Comparison of ENCODE assay signal across 25 cellular contexts in genomic region chr1:217253985-217254384, GRCh38.
"Had no signal": no experiment of that assay in that cellular context is flagged by ENCODE, and none has a peak within 500 bp of the region (broad histone marks: within the 10 kb centered on the region; RNA-seq: fewer than 3 reads in every experiment).

No MANE protein-coding gene starts in this region.

- H3K27ac Mint-ChIP-seq: natural killer cell treated with Interleukin-12 subunit alpha and Interleukin-12 subunit beta and Interleukin-15 and Interleukin-18, amount 100 ng/mL, for 72 hours; neural progenitor cell; type B pancreatic cell had no signal

- H3K9me3 ChIP-seq: pancreas, prostate gland, suprapubic skin, thyroid gland had no signal

- H3K27me3 Mint-ChIP-seq: central memory CD8-positive, alpha-beta T cell; natural killer cell treated with Interleukin-12 subunit alpha and Interleukin-12 subunit beta and Interleukin-15 and Interleukin-18, amount 100 ng/mL, for 72 hours had no signal

- H3K4me1 ChIP-seq: heart left ventricle, neural progenitor cell, pancreas, prostate gland, suprapubic skin, thyroid gland had no signal

- H3K27me3 ChIP-seq: heart left ventricle, neural progenitor cell, pancreas, suprapubic skin, thyroid gland had no signal

- H3K9ac ChIP-seq: neural progenitor cell had no signal

- H3K4me1 Mint-ChIP-seq: central memory CD8-positive, alpha-beta T cell had no signal

- FAIRE-seq: urothelium cell line had no signal

- H3K27ac ChIP-seq: heart left ventricle, neural progenitor cell, pancreas, prostate gland, skin epidermis, suprapubic skin, thyroid gland had no signal

- DNase-seq: dermis blood vessel endothelial cell; erythroblast; foreskin melanocyte; heart left ventricle; hypothalamus; islet precursor cell; left colon; left ventricle myocardium superior; mesenchymal stem cell; midbrain; nucleus accumbens; pancreas; retina; stimulated activated CD4-positive, alpha-beta T cell treated with anti-CD3 and anti-CD28 coated beads, Interleukin-2, amount 100 ng/mL, for 24 hours; stimulated activated naive CD4-positive, alpha-beta T cell treated with Interleukin-2 at 50 U/mL for 16 hours; thyroid gland had no signal

- H3K36me3 Mint-ChIP-seq: neural progenitor cell, type B pancreatic cell had no signal

- H3K4me3 ChIP-seq: heart left ventricle, lung, neural progenitor cell, pancreas, prostate gland, skin epidermis, suprapubic skin, thyroid gland had no signal

- H3K9me3 Mint-ChIP-seq: type B pancreatic cell had no signal

- H3K36me3 ChIP-seq: heart left ventricle, neural progenitor cell, pancreas, prostate gland, suprapubic skin, thyroid gland had no signal

- H2AFZ ChIP-seq: neural progenitor cell had no signal

- H3K4me2 ChIP-seq: neural progenitor cell had no signal

- H3K4me3 Mint-ChIP-seq: central memory CD8-positive, alpha-beta T cell; natural killer cell treated with Interleukin-12 subunit alpha and Interleukin-12 subunit beta and Interleukin-15 and Interleukin-18, amount 100 ng/mL, for 72 hours; neural progenitor cell; type B pancreatic cell had no signal
